ENCODE assay signal across 9 cellular contexts in the genomic region with DNA sequence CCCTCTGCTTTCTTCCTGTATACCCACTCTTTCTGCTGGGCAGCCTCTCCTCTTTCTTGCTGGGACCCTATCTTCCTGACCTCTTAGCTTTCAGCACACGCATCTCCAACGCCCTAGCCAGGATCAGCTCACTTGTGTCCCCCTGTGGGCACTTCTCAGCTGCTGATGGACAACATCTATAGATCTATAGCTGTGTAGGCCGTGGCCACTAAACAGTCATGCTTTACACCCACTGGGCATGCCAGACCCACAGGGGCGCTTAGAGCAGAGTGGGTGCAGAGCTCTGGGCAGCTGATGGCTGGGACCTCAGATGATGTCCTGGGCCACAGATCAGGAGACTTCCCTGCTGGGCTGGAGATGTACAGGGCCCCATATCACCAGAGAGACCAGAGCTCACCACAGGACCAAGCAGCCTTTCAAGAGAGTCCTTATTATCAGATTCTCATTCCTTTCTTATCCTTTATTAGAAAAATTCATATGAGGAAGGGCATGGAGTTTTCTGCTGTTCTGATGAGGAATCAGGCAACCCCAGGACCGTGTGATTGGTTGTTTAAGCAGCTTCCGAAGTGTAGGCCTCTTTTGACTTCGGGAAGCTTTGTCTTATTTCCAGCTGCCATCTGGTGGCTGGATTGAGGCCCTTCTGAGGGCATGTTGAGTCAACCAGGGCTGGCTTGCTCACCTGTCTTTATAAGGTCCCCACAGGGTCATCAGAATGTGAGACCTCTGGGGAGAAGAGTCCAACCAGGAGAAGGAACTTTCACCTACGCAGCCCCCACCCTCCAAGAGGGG.
DNase-seq lines count a peak whose midpoint lies in the region; ATAC-seq, FAIRE-seq and TF ChIP-seq lines count a peak whose summit lies in the region.
"Had no signal": no experiment of that assay in that cellular context is flagged by ENCODE, and none has a peak within 500 bp of the region (broad histone marks: within the 10 kb centered on the region; RNA-seq: fewer than 3 reads in every experiment).

No MANE protein-coding gene starts in this region.

- CTCF ChIA-PET in activated CD8-positive, alpha-beta T cell treated with anti-CD3 and anti-CD28 coated beads, Interleukin-2, amount 10 ng/mL, durations not matched to agents 7 days and 5 days (lab: Charles Lee) = interaction anchor here (0.7 to 7.1 kb wide), 28 partner anchors 8 to 363 kb away, joined by 3 to 179 read pairs (median 4); a partner anchor contains a TSS
- CTCF ChIA-PET in naive thymus-derived CD4-positive, alpha-beta T cell (lab: Charles Lee) = interaction anchor here (0.6 to 4.6 kb wide), 7 partner anchors 8 to 502 kb away, joined by 3 to 56 read pairs (median 4); a partner anchor contains a TSS

- DNase-seq in AML-193 (lab: John Stamatoyannopoulos, UW) (peak; percentile 19 to 27), GM19239 (ENCODE audit: insufficient read length, low spot score) (peak; percentile 67), NCI-H510A (lab: John Stamatoyannopoulos, UW) (peak; percentile 6), erythroblast (lab: John Stamatoyannopoulos, UW) (peak; percentile 72 to 83), substantia nigra (lab: John Stamatoyannopoulos, UW) (peak in 36 of 49 donors; percentile 5 to 69 (median 36))
- peak; percentile 65 for DNase-seq in activated CD8-positive, alpha-beta T cell treated with anti-CD3 and anti-CD28 coated beads, Interleukin-2, amount 10 ng/mL, durations not matched to agents 7 days and 5 days
- DNase-seq in naive thymus-derived CD4-positive, alpha-beta T cell = peak in 8 of 9 donors; percentile 12 to 44 (median 30)

- no peaks in the 10 kb centered on the region for H3K9me3 ChIP-seq in naive thymus-derived CD4-positive, alpha-beta T cell (ENCODE audit: control insufficient read depth in 2 of 3, low read length in 3 of 3)

- no peaks in the 10 kb centered on the region for H3K4me1 ChIP-seq in naive thymus-derived CD4-positive, alpha-beta T cell (ENCODE audit: control insufficient read depth in 2 of 2, insufficient read depth in 2 of 2, low read length in 2 of 2)

- no peaks in the 10 kb centered on the region for H3K9me3 Mint-ChIP-seq in activated CD8-positive, alpha-beta T cell treated with anti-CD3 and anti-CD28 coated beads, Interleukin-2, amount 10 ng/mL, durations not matched to agents 7 days and 5 days (ENCODE audit: insufficient read depth)
- peaks cover 0 to 5% (median 0%) of the 10 kb centered on the region in 11 donors for H3K9me3 Mint-ChIP-seq in naive thymus-derived CD4-positive, alpha-beta T cell
- H3K9me3 Mint-ChIP-seq: stimulated activated naive CD8-positive, alpha-beta T cell treated with anti-CD3 and anti-CD28 coated beads, Interleukin-15, Interleukin-2, amounts not matched to agents 100 ng/mL and 50 ng/mL, for 24 hours had no signal

- intact Hi-C loops in naive thymus-derived CD4-positive, alpha-beta T cell (cut with micrococcal nuclease) = loop anchor here (1.0 to 10.0 kb wide), 3 partner anchors 88 to 360 kb away; a partner anchor contains a TSS

- no peaks in the 10 kb centered on the region for H3K36me3 Mint-ChIP-seq in activated CD8-positive, alpha-beta T cell treated with anti-CD3 and anti-CD28 coated beads, Interleukin-2, amount 10 ng/mL, durations not matched to agents 7 days and 5 days (ENCODE audit: low read depth)
- H3K36me3 Mint-ChIP-seq in naive thymus-derived CD4-positive, alpha-beta T cell = peaks cover 0 to 6% (median 2%) of the 10 kb centered on the region in 5 donors

- H3K27ac Mint-ChIP-seq in activated CD8-positive, alpha-beta T cell treated with anti-CD3 and anti-CD28 coated beads, Interleukin-2, amount 10 ng/mL, durations not matched to agents 7 days and 5 days = no peak overlapping the region
- no peak overlapping the region for H3K27ac Mint-ChIP-seq in naive thymus-derived CD4-positive, alpha-beta T cell
- H3K27ac Mint-ChIP-seq: stimulated activated naive CD8-positive, alpha-beta T cell treated with anti-CD3 and anti-CD28 coated beads, Interleukin-15, Interleukin-2, amounts not matched to agents 100 ng/mL and 50 ng/mL, for 24 hours had no signal

- no peak overlapping the region for H3K27ac ChIP-seq in naive thymus-derived CD4-positive, alpha-beta T cell (ENCODE audit: low read depth, low read length)
- H3K27ac ChIP-seq in substantia nigra (ENCODE audit: low read depth, low read length, poor library complexity, severe bottlenecking) = peak overlapping the region; percentile 39

- H3K36me3 ChIP-seq in naive thymus-derived CD4-positive, alpha-beta T cell (ENCODE audit: control insufficient read depth in 2 of 3, insufficient read depth in 3 of 3, low read length in 3 of 3) = no peaks in the 10 kb centered on the region

- H3K4me3 Mint-ChIP-seq in activated CD8-positive, alpha-beta T cell treated with anti-CD3 and anti-CD28 coated beads, Interleukin-2, amount 10 ng/mL, durations not matched to agents 7 days and 5 days = no peak overlapping the region
- no peak overlapping the region for H3K4me3 Mint-ChIP-seq in naive thymus-derived CD4-positive, alpha-beta T cell
- H3K4me3 Mint-ChIP-seq: stimulated activated naive CD8-positive, alpha-beta T cell treated with anti-CD3 and anti-CD28 coated beads, Interleukin-15, Interleukin-2, amounts not matched to agents 100 ng/mL and 50 ng/mL, for 24 hours had no signal

- no peaks in the 10 kb centered on the region for H3K27me3 ChIP-seq in naive thymus-derived CD4-positive, alpha-beta T cell (ENCODE audit: control insufficient read depth in 2 of 2, insufficient read depth in 2 of 2, low read length in 2 of 2)

- H3K4me3 ChIP-seq in naive thymus-derived CD4-positive, alpha-beta T cell (ENCODE audit: low read length) = no peak overlapping the region

- TF ChIP-seq POLR2A in erythroblast (IDR thresholded peaks at IDR 0.05; ENCODE audit: low read length) = no peak

- peaks cover 1% of the 10 kb centered on the region for H3K27me3 Mint-ChIP-seq in activated CD8-positive, alpha-beta T cell treated with anti-CD3 and anti-CD28 coated beads, Interleukin-2, amount 10 ng/mL, durations not matched to agents 7 days and 5 days (ENCODE audit: low read depth)
- peaks cover 0 to 4% (median 0%) of the 10 kb centered on the region in 5 donors for H3K27me3 Mint-ChIP-seq in naive thymus-derived CD4-positive, alpha-beta T cell
- H3K27me3 Mint-ChIP-seq: stimulated activated naive CD8-positive, alpha-beta T cell treated with anti-CD3 and anti-CD28 coated beads, Interleukin-15, Interleukin-2, amounts not matched to agents 100 ng/mL and 50 ng/mL, for 24 hours had no signal

- FAIRE-seq in GM19239 (lab: Jason Lieb, UNC) = peak; percentile 83

- no peaks in the 10 kb centered on the region for H3K4me1 Mint-ChIP-seq in activated CD8-positive, alpha-beta T cell treated with anti-CD3 and anti-CD28 coated beads, Interleukin-2, amount 10 ng/mL, durations not matched to agents 7 days and 5 days (ENCODE audit: low read depth)
- peaks cover 0 to 3% (median 0%) of the 10 kb centered on the region in 7 donors for H3K4me1 Mint-ChIP-seq in naive thymus-derived CD4-positive, alpha-beta T cell

- peak; percentile 58 for ATAC-seq in activated CD8-positive, alpha-beta T cell treated with anti-CD3 and anti-CD28 coated beads, Interleukin-2, amount 10 ng/mL, durations not matched to agents 7 days and 5 days
- peak; percentile 67 for ATAC-seq in naive thymus-derived CD4-positive, alpha-beta T cell
- no peak for ATAC-seq in GM21528 (IDR thresholded peaks at IDR 0.05; ENCODE audit: low FRiP score, unreplicated experiment)

- POLR2A ChIA-PET in activated CD8-positive, alpha-beta T cell treated with anti-CD3 and anti-CD28 coated beads, Interleukin-2, amount 10 ng/mL, durations not matched to agents 7 days and 5 days (lab: Charles Lee) = interaction anchor here (0.8 to 3.0 kb wide), 3 partner anchors 15 to 122 kb away, joined by 4 to 16 read pairs (median 6); a partner anchor contains a TSS
- POLR2A ChIA-PET in naive thymus-derived CD4-positive, alpha-beta T cell (lab: Charles Lee) = interaction anchor here (0.6 to 1.3 kb wide), 2 partner anchors 121 to 125 kb away, joined by 6 to 14 read pairs; a partner anchor contains a TSS

Comparison
In these comparisons a context has a peak if more than half of its experiments do, and no peak if none do; other contexts are left out.
1. DNase-seq: peak in every context shown above with its lines; median percentile 78 in erythroblast; 67 in GM19239; 65 in activated CD8-positive, alpha-beta T cell treated with anti-CD3 and anti-CD28 coated beads, Interleukin-2, amount 10 ng/mL, durations not matched to agents 7 days and 5 days; 36 in substantia nigra; 30 in naive thymus-derived CD4-positive, alpha-beta T cell; 23 in AML-193; 6 in NCI-H510A.